In the genomic region with DNA sequence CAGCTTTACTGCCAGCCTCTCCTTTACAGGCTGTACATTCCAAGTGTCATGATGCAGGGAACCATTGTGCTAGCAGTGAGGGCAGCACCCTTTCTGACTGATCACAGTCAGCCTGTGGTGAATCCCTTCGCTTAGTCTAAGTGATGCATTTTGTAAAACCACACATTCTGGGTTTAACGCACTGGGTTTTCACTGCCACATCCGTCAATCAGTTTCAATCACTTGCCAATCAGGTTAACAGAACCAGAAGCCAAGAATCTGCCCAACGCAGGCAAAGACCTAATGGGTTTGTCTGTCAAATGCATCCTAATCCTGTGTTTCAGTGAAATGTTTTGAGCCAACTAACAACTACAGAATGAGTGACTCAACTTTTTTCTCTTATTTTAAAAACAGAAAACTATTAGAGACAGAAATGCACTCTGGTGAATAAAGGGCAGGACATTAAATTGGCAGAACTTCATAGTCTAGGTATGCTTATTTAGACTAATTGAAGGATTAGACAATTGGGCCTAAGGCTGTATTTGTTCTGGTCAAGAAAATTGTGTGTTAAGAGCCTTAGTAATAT, we compare ENCODE assay signal across 15 cellular contexts.
DNase-seq lines count a peak whose midpoint lies in the region; ATAC-seq, FAIRE-seq and TF ChIP-seq lines count a peak whose summit lies in the region.
"Had no signal": no experiment of that assay in that cellular context is flagged by ENCODE, and none has a peak within 500 bp of the region (broad histone marks: within the 10 kb centered on the region; RNA-seq: fewer than 3 reads in every experiment).

No MANE protein-coding gene starts in this region.

- H3K27me3 ChIP-seq in GM23338 (ENCODE audit: insufficient read depth) (no peaks in the 10 kb centered on the region), RWPE2 (ENCODE audit: insufficient read depth, poor library complexity, severe bottlenecking) (no peaks in the 10 kb centered on the region), astrocyte (ENCODE audit: insufficient read depth, low read length) (no peaks in the 10 kb centered on the region), neuronal stem cell (ENCODE audit: control insufficient read depth in 3 of 3, insufficient read depth in 3 of 3, low read depth in 1 of 3, low read length in 3 of 3) (no peaks in the 10 kb centered on the region), ovary (no peaks in the 10 kb centered on the region)
- H3K27me3 ChIP-seq: BLaER1 treated with 17β-estradiol and CSF1 and Interleukin-3, amounts not matched to agents 10 nM and 100 nM had no signal

- no peaks in the 10 kb centered on the region for H3K4me1 ChIP-seq in GM23338 (ENCODE audit: insufficient read depth)
- no peaks in the 10 kb centered on the region for H3K4me1 ChIP-seq in RWPE2 (ENCODE audit: insufficient read depth, poor library complexity, severe bottlenecking)
- no peaks in the 10 kb centered on the region for H3K4me1 ChIP-seq in astrocyte (ENCODE audit: insufficient read depth, low read length)
- peaks cover 0 to 8% of the 10 kb centered on the region in 2 donors for H3K4me1 ChIP-seq in neuronal stem cell (ENCODE audit: control insufficient read depth in 2 of 2, insufficient read depth in 1 of 2, low read depth in 1 of 2, low read length in 2 of 2)
- no peaks in the 10 kb centered on the region for H3K4me1 ChIP-seq in ovary (ENCODE audit: insufficient read depth)

- H2BK120ac ChIP-seq in neuronal stem cell (ENCODE audit: low read depth, low read length), result no peak overlapping the region

- TF ChIP-seq POLR2A in ovary (IDR thresholded peaks at IDR 0.05), result no peak

- no peak overlapping the region for H3K14ac ChIP-seq in neuronal stem cell (ENCODE audit: low read length)

- H3K4me1 Mint-ChIP-seq in GM23338 (no peaks in the 10 kb centered on the region), astrocyte (ENCODE audit: low read depth, unreplicated experiment) (peaks cover 8% of the 10 kb centered on the region)
- H3K4me1 Mint-ChIP-seq: CD4-positive, CD25-positive, alpha-beta regulatory T cell had no signal

- TF ChIP-seq CTCF in GM23338 (conservative IDR thresholded peaks at IDR 0.05; ENCODE audit: low read depth in 2 of 2), result no peak
- TF ChIP-seq CTCF in RWPE2 (IDR thresholded peaks at IDR 0.05; ENCODE audit: poor library complexity, severe bottlenecking), result no peak
- TF ChIP-seq CTCF in astrocyte (IDR thresholded peaks at IDR 0.05; ENCODE audit: insufficient read depth, low read depth, low read length), result no peak
- TF ChIP-seq CTCF in ovary (IDR thresholded peaks at IDR 0.05), result no peak

- H3K9ac ChIP-seq in astrocyte (ENCODE audit: low read length), result no peak overlapping the region
- no peak overlapping the region for H3K9ac ChIP-seq in neuronal stem cell (ENCODE audit: low read depth, low read length, poor library complexity)
- H3K9ac ChIP-seq: BLaER1 treated with 17β-estradiol and CSF1 and Interleukin-3, amounts not matched to agents 10 nM and 100 nM had no signal

- H4K8ac ChIP-seq in neuronal stem cell (ENCODE audit: low read depth, low read length), result no peak overlapping the region

- peaks cover 5% of the 10 kb centered on the region for H3K27me3 Mint-ChIP-seq in GM23338 (ENCODE audit: insufficient read depth, low read depth, poor library complexity)
- H3K27me3 Mint-ChIP-seq in astrocyte (ENCODE audit: low read depth, unreplicated experiment), result no peaks in the 10 kb centered on the region
- H3K27me3 Mint-ChIP-seq: CD4-positive, CD25-positive, alpha-beta regulatory T cell had no signal

- H3K27ac ChIP-seq in GM23338 (ENCODE audit: low read depth), result no peak overlapping the region
- no peak overlapping the region for H3K27ac ChIP-seq in RWPE2 (ENCODE audit: poor library complexity, severe bottlenecking)
- no peak overlapping the region for H3K27ac ChIP-seq in astrocyte (ENCODE audit: low read depth, low read length)
- no peak overlapping the region for H3K27ac ChIP-seq in neuronal stem cell (replicated peaks; ENCODE audit: low read length)
- no peak overlapping the region for H3K27ac ChIP-seq in ovary
- H3K27ac ChIP-seq: BLaER1 treated with 17β-estradiol and CSF1 and Interleukin-3, amounts not matched to agents 10 nM and 100 nM had no signal

- no peak overlapping the region for H3K23ac ChIP-seq in neuronal stem cell (ENCODE audit: low read depth, low read length, poor library complexity)

- ATAC-seq in GM23338, result no peak
- 0 out of 3 replicates have a peak, but pooled peaks have one; percentile 30 for ATAC-seq in RWPE2 (ENCODE audit: low read depth)
- ATAC-seq in GM18511 (IDR thresholded peaks at IDR 0.05; ENCODE audit: unreplicated experiment), result no peak
- no peak for ATAC-seq in GM21529 (IDR thresholded peaks at IDR 0.05; ENCODE audit: unreplicated experiment)
- ATAC-seq: GM12878 had no signal

- H3K9me3 ChIP-seq in RWPE2 (ENCODE audit: severe bottlenecking), result no peaks in the 10 kb centered on the region
- H3K9me3 ChIP-seq in astrocyte (ENCODE audit: insufficient read depth, low read depth, low read length), result no peaks in the 10 kb centered on the region
- H3K9me3 ChIP-seq in neuronal stem cell (replicated peaks in 1 of 2; ENCODE audit: control insufficient read depth in 2 of 2, insufficient read depth in 1 of 2, low read depth in 1 of 2, low read length in 2 of 2), result no peaks in the 10 kb centered on the region
- H3K9me3 ChIP-seq in ovary, result no peaks in the 10 kb centered on the region
- H3K9me3 ChIP-seq: BLaER1 treated with 17β-estradiol and CSF1 and Interleukin-3, amounts not matched to agents 10 nM and 100 nM had no signal

- H3F3A ChIP-seq in GM23338 (replicated peaks; ENCODE audit: low read depth), result no peaks in the 10 kb centered on the region

- H3K4me3 ChIP-seq in GM23338 (no peak overlapping the region), RWPE2 (ENCODE audit: severe bottlenecking) (no peak overlapping the region), astrocyte (ENCODE audit: insufficient read depth, low read depth, low read length) (no peak overlapping the region), neuronal stem cell (ENCODE audit: low read length in 2 of 2) (no peak overlapping the region), ovary (no peak overlapping the region)
- H3K4me3 ChIP-seq: BLaER1 treated with 17β-estradiol and CSF1 and Interleukin-3, amounts not matched to agents 10 nM and 100 nM; GM12878 had no signal

- H3K18ac ChIP-seq in neuronal stem cell (ENCODE audit: low read length), result no peak overlapping the region

- no peak overlapping the region for H4K91ac ChIP-seq in neuronal stem cell (ENCODE audit: low read depth, low read length, poor library complexity)

- H2BK12ac ChIP-seq in neuronal stem cell (ENCODE audit: low read length), result no peak overlapping the region

- H3K4ac ChIP-seq in neuronal stem cell (ENCODE audit: low read length), result no peak overlapping the region

- no peak for TF ChIP-seq EP300 in ovary (IDR thresholded peaks at IDR 0.05)

- no CpG with 5 or more reads among the region's 4 CpGs for WGBS in neuronal stem cell (ENCODE audit: extremely low coverage in 2 of 2, insufficient read length in 2 of 2, insufficient replicate concordance in 1 of 2), 2 donors
- WGBS in ovary, 3 donors, result 92 to 96% (median 96%) methylated on average over 4 of the region's 4 CpGs

- H3K9me3 Mint-ChIP-seq in GM23338 (no peaks in the 10 kb centered on the region), astrocyte (ENCODE audit: unreplicated experiment) (no peaks in the 10 kb centered on the region)

- no peaks in the 10 kb centered on the region for H3K9me2 ChIP-seq in GM23338 (ENCODE audit: insufficient read depth)

- H3K36me3 ChIP-seq in GM23338 (ENCODE audit: insufficient read depth), result no peaks in the 10 kb centered on the region
- H3K36me3 ChIP-seq in RWPE2 (ENCODE audit: low read depth), result no peaks in the 10 kb centered on the region
- H3K36me3 ChIP-seq in astrocyte (ENCODE audit: insufficient read depth, low read length), result no peaks in the 10 kb centered on the region
- H3K36me3 ChIP-seq in neuronal stem cell (replicated peaks in 1 of 2; ENCODE audit: control insufficient read depth in 2 of 2, insufficient read depth in 2 of 2, low read length in 2 of 2), result no peaks in the 10 kb centered on the region
- no peaks in the 10 kb centered on the region for H3K36me3 ChIP-seq in ovary
- H3K36me3 ChIP-seq: BLaER1 treated with 17β-estradiol and CSF1 and Interleukin-3, amounts not matched to agents 10 nM and 100 nM had no signal

- H3K4me3 Mint-ChIP-seq in GM23338, result no peak overlapping the region
- no peak overlapping the region for H3K4me3 Mint-ChIP-seq in astrocyte (ENCODE audit: unreplicated experiment)
- H3K4me3 Mint-ChIP-seq: CD4-positive, CD25-positive, alpha-beta regulatory T cell had no signal

- no peak for DNase-seq in GM23338 (ENCODE audit: low spot score)
- DNase-seq in RWPE2 (ENCODE audit: low spot score), result no peak
- DNase-seq in astrocyte (ENCODE audit: low read depth), result peak; percentile 13
- no peak for DNase-seq in neuronal stem cell (ENCODE audit: low spot score)
- DNase-seq in T1000 (lab: John Stamatoyannopoulos, UW), result no peak
- no peak for DNase-seq in ovary
- DNase-seq: ACHN; CD4-positive, CD25-positive, alpha-beta regulatory T cell; DMS53 had no signal

- H3K4me2 ChIP-seq in GM23338 (no peak overlapping the region), astrocyte (ENCODE audit: low read length) (no peak overlapping the region), neuronal stem cell (ENCODE audit: insufficient read depth, low read length, poor library complexity, severe bottlenecking) (no peak overlapping the region)
- H3K4me2 ChIP-seq: BLaER1 treated with 17β-estradiol and CSF1 and Interleukin-3, amounts not matched to agents 10 nM and 100 nM had no signal

- H3K27ac Mint-ChIP-seq in GM23338, result no peak overlapping the region
- no peak overlapping the region for H3K27ac Mint-ChIP-seq in astrocyte (ENCODE audit: unreplicated experiment)
- H3K27ac Mint-ChIP-seq: CD4-positive, CD25-positive, alpha-beta regulatory T cell had no signal

- H2BK15ac ChIP-seq in neuronal stem cell (ENCODE audit: low read length), result no peak overlapping the region

- H4K20me1 ChIP-seq in GM23338 (replicated peaks; ENCODE audit: insufficient read depth) (no peaks in the 10 kb centered on the region), astrocyte (ENCODE audit: insufficient read depth, low read length) (no peaks in the 10 kb centered on the region)
- H4K20me1 ChIP-seq: BLaER1 treated with 17β-estradiol and CSF1 and Interleukin-3, amounts not matched to agents 10 nM and 100 nM had no signal

- H2BK5ac ChIP-seq in neuronal stem cell (ENCODE audit: low read length), result no peak overlapping the region

- H2AFZ ChIP-seq in GM23338 (peak overlapping the region; percentile 32; the same call in 1 of the 2 replicates), astrocyte (ENCODE audit: low read depth, low read length) (no peak overlapping the region), neuronal stem cell (ENCODE audit: low read length) (peak overlapping the region; percentile 28)

- H2AK5ac ChIP-seq in neuronal stem cell (ENCODE audit: low read depth, low read length), result no peak overlapping the region

- no peak for FAIRE-seq in astrocyte (lab: Jason Lieb, UNC)
- FAIRE-seq: GM12878, GM18507, H54 had no signal

- no peaks in the 10 kb centered on the region for H3K79me2 ChIP-seq in GM23338 (replicated peaks; ENCODE audit: insufficient read depth)
- H3K79me2 ChIP-seq in astrocyte (ENCODE audit: insufficient read depth, low read length), result no peaks in the 10 kb centered on the region

- intact Hi-C loops in ovary (cut with DNase I), result no loop called here

- no peaks in the 10 kb centered on the region for H3K79me1 ChIP-seq in neuronal stem cell (ENCODE audit: low read depth, low read length)

- H3K36me3 Mint-ChIP-seq in GM23338 (ENCODE audit: low read depth) (no peaks in the 10 kb centered on the region), astrocyte (ENCODE audit: low read depth, unreplicated experiment) (peaks cover 2% of the 10 kb centered on the region)
- H3K36me3 Mint-ChIP-seq: CD4-positive, CD25-positive, alpha-beta regulatory T cell had no signal
